ENCODE assay signal across 1 cellular context in genomic region chr1:9099555-9099954, GRCh38.
TF ChIP-seq lines count a peak whose summit lies in the region.

No MANE protein-coding gene starts in this region.

TF ChIP-seq in HCT116, 20 proteins besides CTCF, POLR2A, EP300 and RAD21 (continued from another document):
- TF ChIP-seq SP1 (IDR thresholded peaks at IDR 0.05; ENCODE audit: low read depth): no peak
- TF ChIP-seq JUND (IDR thresholded peaks at IDR 0.05): no peak
- TF ChIP-seq CEBPB (IDR thresholded peaks at IDR 0.05; ENCODE audit: low read depth): no peak
- no peak for TF ChIP-seq SIN3A (IDR thresholded peaks at IDR 0.05; ENCODE audit: low read depth)
- TF ChIP-seq, protein P1, sequence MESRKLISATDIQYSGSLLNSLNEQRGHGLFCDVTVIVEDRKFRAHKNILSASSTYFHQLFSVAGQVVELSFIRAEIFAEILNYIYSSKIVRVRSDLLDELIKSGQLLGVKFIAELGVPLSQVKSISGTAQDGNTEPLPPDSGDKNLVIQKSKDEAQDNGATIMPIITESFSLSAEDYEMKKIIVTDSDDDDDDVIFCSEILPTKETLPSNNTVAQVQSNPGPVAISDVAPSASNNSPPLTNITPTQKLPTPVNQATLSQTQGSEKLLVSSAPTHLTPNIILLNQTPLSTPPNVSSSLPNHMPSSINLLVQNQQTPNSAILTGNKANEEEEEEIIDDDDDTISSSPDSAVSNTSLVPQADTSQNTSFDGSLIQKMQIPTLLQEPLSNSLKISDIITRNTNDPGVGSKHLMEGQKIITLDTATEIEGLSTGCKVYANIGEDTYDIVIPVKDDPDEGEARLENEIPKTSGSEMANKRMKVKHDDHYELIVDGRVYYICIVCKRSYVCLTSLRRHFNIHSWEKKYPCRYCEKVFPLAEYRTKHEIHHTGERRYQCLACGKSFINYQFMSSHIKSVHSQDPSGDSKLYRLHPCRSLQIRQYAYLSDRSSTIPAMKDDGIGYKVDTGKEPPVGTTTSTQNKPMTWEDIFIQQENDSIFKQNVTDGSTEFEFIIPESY (IDR thresholded peaks at IDR 0.05; ENCODE audit: extremely low read depth, insufficient replicate concordance, low read length): no peak
- TF ChIP-seq SRF (IDR thresholded peaks at IDR 0.05; ENCODE audit: low read depth): no peak
- TF ChIP-seq EZH2phosphoT487 (IDR thresholded peaks at IDR 0.05; ENCODE audit: borderline replicate concordance): no peak
- TF ChIP-seq CBX3 (IDR thresholded peaks at IDR 0.05; ENCODE audit: low read depth): no peak
- TF ChIP-seq ATF3 (IDR thresholded peaks at IDR 0.05): no peak
- TF ChIP-seq, protein P2, sequence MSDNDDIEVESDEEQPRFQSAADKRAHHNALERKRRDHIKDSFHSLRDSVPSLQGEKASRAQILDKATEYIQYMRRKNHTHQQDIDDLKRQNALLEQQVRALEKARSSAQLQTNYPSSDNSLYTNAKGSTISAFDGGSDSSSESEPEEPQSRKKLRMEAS (IDR thresholded peaks at IDR 0.05): no peak
- TF ChIP-seq FOSL1 (IDR thresholded peaks at IDR 0.05; ENCODE audit: low read depth): no peak
- TF ChIP-seq TCF7L2 (IDR thresholded peaks at IDR 0.05; ENCODE audit: borderline replicate concordance, extremely low read depth, insufficient read depth, insufficient read length): no peak
- no peak for TF ChIP-seq EGR1 (IDR thresholded peaks at IDR 0.05; ENCODE audit: low read depth)
- TF ChIP-seq, protein P3, sequence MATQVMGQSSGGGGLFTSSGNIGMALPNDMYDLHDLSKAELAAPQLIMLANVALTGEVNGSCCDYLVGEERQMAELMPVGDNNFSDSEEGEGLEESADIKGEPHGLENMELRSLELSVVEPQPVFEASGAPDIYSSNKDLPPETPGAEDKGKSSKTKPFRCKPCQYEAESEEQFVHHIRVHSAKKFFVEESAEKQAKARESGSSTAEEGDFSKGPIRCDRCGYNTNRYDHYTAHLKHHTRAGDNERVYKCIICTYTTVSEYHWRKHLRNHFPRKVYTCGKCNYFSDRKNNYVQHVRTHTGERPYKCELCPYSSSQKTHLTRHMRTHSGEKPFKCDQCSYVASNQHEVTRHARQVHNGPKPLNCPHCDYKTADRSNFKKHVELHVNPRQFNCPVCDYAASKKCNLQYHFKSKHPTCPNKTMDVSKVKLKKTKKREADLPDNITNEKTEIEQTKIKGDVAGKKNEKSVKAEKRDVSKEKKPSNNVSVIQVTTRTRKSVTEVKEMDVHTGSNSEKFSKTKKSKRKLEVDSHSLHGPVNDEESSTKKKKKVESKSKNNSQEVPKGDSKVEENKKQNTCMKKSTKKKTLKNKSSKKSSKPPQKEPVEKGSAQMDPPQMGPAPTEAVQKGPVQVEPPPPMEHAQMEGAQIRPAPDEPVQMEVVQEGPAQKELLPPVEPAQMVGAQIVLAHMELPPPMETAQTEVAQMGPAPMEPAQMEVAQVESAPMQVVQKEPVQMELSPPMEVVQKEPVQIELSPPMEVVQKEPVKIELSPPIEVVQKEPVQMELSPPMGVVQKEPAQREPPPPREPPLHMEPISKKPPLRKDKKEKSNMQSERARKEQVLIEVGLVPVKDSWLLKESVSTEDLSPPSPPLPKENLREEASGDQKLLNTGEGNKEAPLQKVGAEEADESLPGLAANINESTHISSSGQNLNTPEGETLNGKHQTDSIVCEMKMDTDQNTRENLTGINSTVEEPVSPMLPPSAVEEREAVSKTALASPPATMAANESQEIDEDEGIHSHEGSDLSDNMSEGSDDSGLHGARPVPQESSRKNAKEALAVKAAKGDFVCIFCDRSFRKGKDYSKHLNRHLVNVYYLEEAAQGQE (IDR thresholded peaks at IDR 0.05; ENCODE audit: low read depth): no peak
